Comparison of ENCODE assay signal across 12 cellular contexts in genomic region chr16:1532771-1533170, GRCh38. TPM values are rescaled to one million over a fixed set of nuclear protein-coding genes. Genes with fewer than 3 reads are reported as not detected.
A peak's percentile ranks its signal among the peaks of the same experiment; 100 is the strongest.
DNase-seq lines count a peak whose midpoint lies in the region; ATAC-seq, FAIRE-seq and TF ChIP-seq lines count a peak whose summit lies in the region.
"Had no signal": no experiment of that assay in that cellular context is flagged by ENCODE, and none has a peak within 500 bp of the region (broad histone marks: within the 10 kb centered on the region; RNA-seq: fewer than 3 reads in every experiment).

No MANE protein-coding gene starts in this region.

- no peak for FAIRE-seq in kidney (lab: Jason Lieb, UNC)
- no peak for FAIRE-seq in H54 (lab: Jason Lieb, UNC)

- WGBS in adipose tissue, 3 donors: 52 to 82% (median 67%) methylated on average over 10 of the region's 10 CpGs

- no peaks in the 10 kb centered on the region for H3K27me3 ChIP-seq in Peyer's patch

- H3K9me3 ChIP-seq in Peyer's patch (no peaks in the 10 kb centered on the region), kidney (ENCODE audit: control insufficient read depth in 1 of 2, low read length in 2 of 2) (no peaks in the 10 kb centered on the region)

- no peaks in the 10 kb centered on the region for H3K27me3 Mint-ChIP-seq in stimulated activated naive CD8-positive, alpha-beta T cell treated with anti-CD3 and anti-CD28 coated beads, Interleukin-15, amount 100 ng/mL, for 72 hours

- peaks cover 0 to 37% (median 14%) of the 10 kb centered on the region in 4 donors for H3K4me1 ChIP-seq in Peyer's patch
- H3K4me1 ChIP-seq in kidney (ENCODE audit: control insufficient read depth in 1 of 2, insufficient read depth in 1 of 2, low read depth in 1 of 2, low read length in 2 of 2): peaks cover 0 to 21% of the 10 kb centered on the region in 2 donors

- peak overlapping the region; percentile 21 to 64 for H3K27ac Mint-ChIP-seq in stimulated activated naive CD8-positive, alpha-beta T cell treated with anti-CD3 and anti-CD28 coated beads, Interleukin-15, amount 100 ng/mL, for 72 hours

- peaks cover 50% of the 10 kb centered on the region for H3K4me1 Mint-ChIP-seq in stimulated activated naive CD8-positive, alpha-beta T cell treated with anti-CD3 and anti-CD28 coated beads, Interleukin-15, amount 100 ng/mL, for 72 hours

- H3K9me3 Mint-ChIP-seq in stimulated activated naive CD8-positive, alpha-beta T cell treated with anti-CD3 and anti-CD28 coated beads, Interleukin-15, amount 100 ng/mL, for 72 hours: no peaks in the 10 kb centered on the region

- no peak overlapping the region for H3K9ac ChIP-seq in kidney (ENCODE audit: low read length in 2 of 2)

- TF ChIP-seq POLR2A in Peyer's patch (IDR thresholded peaks at IDR 0.05): no peak
- TF ChIP-seq POLR2A in H54 (IDR thresholded peaks at IDR 0.05; ENCODE audit: low read depth, low read length): no peak

- no peak for ATAC-seq in stimulated activated naive CD8-positive, alpha-beta T cell treated with anti-CD3 and anti-CD28 coated beads, Interleukin-15, amount 100 ng/mL, for 72 hours
- no peak for ATAC-seq in GM21526 (IDR thresholded peaks at IDR 0.05; ENCODE audit: low FRiP score, unreplicated experiment)
- ATAC-seq: PC-3 had no signal

- DNase-seq in Peyer's patch: no peak
- DNase-seq in kidney: peak; percentile 74
- no peak for DNase-seq in stimulated activated naive CD8-positive, alpha-beta T cell treated with anti-CD3 and anti-CD28 coated beads, Interleukin-15, amount 100 ng/mL, for 72 hours
- DNase-seq in H54 (ENCODE audit: insufficient read length, low spot score): no peak
- DNase-seq in occipital lobe (lab: John Stamatoyannopoulos, UW): no peak
- DNase-seq in RKO (ENCODE audit: low spot score): no peak
- DNase-seq: cerebellar nuclear complex, PC-3 had no signal

- intact Hi-C loops in kidney (cut with DNase I): no loop called here

- peak overlapping the region in 1 of 2 donors; percentile 91 for H3K4me3 Mint-ChIP-seq in stimulated activated naive CD8-positive, alpha-beta T cell treated with anti-CD3 and anti-CD28 coated beads, Interleukin-15, amount 100 ng/mL, for 72 hours

- no peak for TF ChIP-seq CTCF in Peyer's patch (IDR thresholded peaks at IDR 0.05)
- TF ChIP-seq CTCF in kidney (IDR thresholded peaks at IDR 0.05; ENCODE audit: borderline replicate concordance, extremely low read depth, insufficient read depth): no peak

- H3K27ac ChIP-seq in Peyer's patch (peak overlapping the region; percentile 80 to 95 (median 89)), adipose tissue (ENCODE audit: low read depth, low read length) (peak overlapping the region; percentile 83), kidney (ENCODE audit: low read depth in 2 of 2, low read length in 2 of 2) (peak overlapping the region; percentile 70 to 78)

- H3K4me3 ChIP-seq in Peyer's patch (peak overlapping the region; percentile 51 to 76 (median 70)), kidney (ENCODE audit: low read length in 2 of 2) (peak overlapping the region; percentile 35 to 36)

- H3K36me3 ChIP-seq in Peyer's patch: peaks cover 0 to 20% (median 0%) of the 10 kb centered on the region in 3 donors
- H3K36me3 ChIP-seq in kidney (ENCODE audit: control insufficient read depth in 1 of 2, insufficient read depth in 2 of 2, low read length in 2 of 2): peaks cover 0 to 10% of the 10 kb centered on the region in 2 donors

RNA-seq across cellular contexts. Expression of gene TMEM204, which starts 0.7 kb away (rescaled TPM):
- total RNA-seq in Peyer's patch: 10 to 100 TPM in 3 of 4 donors, 1 to 10 TPM in 1; 7.4 to 42.1 (median 11.6) TPM
- polyA plus RNA-seq in adipose tissue: 10 to 100 TPM; 15.1 to 48.6 (median 39.8) TPM
- 40.9 TPM for total RNA-seq in kidney
- polyA plus RNA-seq in kidney (ENCODE audit: insufficient read depth, low read depth, low replicate concordance): 49.5 TPM
- 2.5 TPM for total RNA-seq in occipital lobe
- total RNA-seq: H4, PC-3 had no signal
- polyA plus RNA-seq: neural cell had no signal

RNA-seq across cellular contexts. Expression of gene TELO2, which starts 39.6 kb away (rescaled TPM):
- 100 to 1,000 TPM in 1 of 4 donors, 10 to 100 TPM in 3; 34.5 to 105 (median 82.4) TPM for total RNA-seq in Peyer's patch
- 10 to 100 TPM; 29.7 to 47.7 (median 39.2) TPM for polyA plus RNA-seq in adipose tissue
- 37.4 TPM for total RNA-seq in kidney
- 27.7 TPM for polyA plus RNA-seq in kidney (ENCODE audit: insufficient read depth, low read depth, low replicate concordance)
- total RNA-seq in occipital lobe: 11.7 TPM

RNA-seq across cellular contexts. Expression of gene PTX4, which starts 44.0 kb away (rescaled TPM):
- total RNA-seq in Peyer's patch (not detected), kidney (not detected), occipital lobe (not detected)
- polyA plus RNA-seq in adipose tissue (under 1 TPM in 1 of 3 donors, not detected in 2; 0.07 TPM), kidney (ENCODE audit: insufficient read depth, low read depth, low replicate concordance) (not detected)
- total RNA-seq: H4 had no signal
- polyA plus RNA-seq: neural cell had no signal

RNA-seq across cellular contexts. Expression of gene CLCN7, which starts 57.9 kb away (rescaled TPM):
- total RNA-seq in Peyer's patch: 100 to 1,000 TPM in 2 of 4 donors, 10 to 100 TPM in 2; 95.1 to 194 (median 105) TPM
- 10 to 100 TPM; 31.5 to 51.7 (median 33.9) TPM for polyA plus RNA-seq in adipose tissue
- total RNA-seq in kidney: 92.5 TPM
- polyA plus RNA-seq in kidney (ENCODE audit: insufficient read depth, low read depth, low replicate concordance): 38.9 TPM
- total RNA-seq in occipital lobe: 29.2 TPM
